8 cellular contexts compared by ENCODE assay signal in genomic region chr16:12089492-12090161, GRCh38.
DNase-seq lines count a peak whose midpoint lies in the region; ATAC-seq, FAIRE-seq and TF ChIP-seq lines count a peak whose summit lies in the region.

No MANE protein-coding gene starts in this region.

- DNase-seq in WTC11 (ENCODE audit: low spot score), result peak; percentile 53
- peak; percentile 73 for DNase-seq in endothelial cell of umbilical vein (ENCODE audit: low read depth, low spot score)
- no peak for DNase-seq in LoVo (ENCODE audit: low spot score)
- DNase-seq in NCI-H69 (lab: John Stamatoyannopoulos, UW), result no peak

- no TSS peak for BruUV-seq in endothelial cell of umbilical vein (replicated peaks; lab: Mats Ljungman, UMichigan)

- H3K4me1 Mint-ChIP-seq in WTC11, result peaks cover 53% of the 10 kb centered on the region

- H3K79me2 ChIP-seq in DOHH2 (ENCODE audit: control insufficient read depth, low read length), result no peaks in the 10 kb centered on the region
- no peaks in the 10 kb centered on the region for H3K79me2 ChIP-seq in endothelial cell of umbilical vein (ENCODE audit: control insufficient read depth, insufficient read depth, low read length)

- H3K36me3 Mint-ChIP-seq in WTC11, result no peaks in the 10 kb centered on the region

- peak overlapping the region; percentile 66 for H3K4me3 ChIP-seq in DOHH2 (ENCODE audit: low read length)
- H3K4me3 ChIP-seq in endothelial cell of umbilical vein (replicated peaks in 1 of 3; ENCODE audit: insufficient read depth in 1 of 3, low read depth in 1 of 3, low read length in 3 of 3), result peak overlapping the region in 2 of 3 experiments; percentile 14 to 28
- peak overlapping the region; percentile 22 for H3K4me3 ChIP-seq in mesodermal cell (ENCODE audit: extremely low read depth, insufficient read depth, low read length, poor library complexity, severe bottlenecking)
- no peak overlapping the region for H3K4me3 ChIP-seq in urinary bladder (ENCODE audit: low read depth, low read length)

- H2AFZ ChIP-seq in endothelial cell of umbilical vein (ENCODE audit: low read depth, low read length), result peak overlapping the region; percentile 56

- peaks cover 4% of the 10 kb centered on the region for H3F3A ChIP-seq in DOHH2 (ENCODE audit: control insufficient read depth, insufficient read depth)

- H3K27me3 Mint-ChIP-seq in WTC11 (ENCODE audit: low read depth), result peaks cover 43% of the 10 kb centered on the region

- no peaks in the 10 kb centered on the region for H3K9me3 Mint-ChIP-seq in WTC11

- CTCF ChIA-PET in WTC11 (lab: Charles Lee) (interaction anchor here (0.8 to 1.5 kb wide), 4 partner anchors 22 to 182 kb away, joined by 3 to 7 read pairs (median 4); no protein-coding TSS in a partner anchor), endothelial cell of umbilical vein (lab: Charles Lee) (interaction anchor here (1.0 to 1.8 kb wide), 4 partner anchors 9 to 141 kb away, joined by 3 to 8 read pairs (median 4); no protein-coding TSS in a partner anchor)

- no peaks in the 10 kb centered on the region for H3K9me2 ChIP-seq in DOHH2 (replicated peaks; ENCODE audit: control insufficient read depth, low read length)

- peak overlapping the region; percentile 90 for H3K4me2 ChIP-seq in DOHH2 (ENCODE audit: low read length)
- H3K4me2 ChIP-seq in endothelial cell of umbilical vein (ENCODE audit: insufficient read depth, low read length), result peak overlapping the region; percentile 19

- H3K4me3 Mint-ChIP-seq in WTC11, result peak overlapping the region; percentile 56

- WGBS in mesodermal cell (ENCODE audit: insufficient coverage in 2 of 2), 2 experiments, result 9 to 12% methylated on average over 14 of the region's 24 CpGs
- 28% methylated on average over 24 of the region's 24 CpGs for WGBS in urinary bladder

- H3K36me3 ChIP-seq in DOHH2 (ENCODE audit: control insufficient read depth, low read length) (no peaks in the 10 kb centered on the region), endothelial cell of umbilical vein (ENCODE audit: control insufficient read depth in 2 of 2, extremely low read depth in 1 of 2, insufficient read depth in 2 of 2, low read length in 2 of 2) (no peaks in the 10 kb centered on the region), mesodermal cell (ENCODE audit: control insufficient read depth, insufficient read depth, low read length) (no peaks in the 10 kb centered on the region), urinary bladder (ENCODE audit: insufficient read depth) (no peaks in the 10 kb centered on the region)

- H3K27ac ChIP-seq in DOHH2 (ENCODE audit: low read depth, low read length) (peak overlapping the region; percentile 33), endothelial cell of umbilical vein (ENCODE audit: insufficient read depth, low read depth, low read length) (peak overlapping the region; percentile 31), mesodermal cell (ENCODE audit: low read depth, low read length, severe bottlenecking) (peak overlapping the region; percentile 66), urinary bladder (ENCODE audit: low read depth) (peak overlapping the region; percentile 30)

- intact Hi-C loops in endothelial cell of umbilical vein (cut with micrococcal nuclease), result loop anchor here (10.0 kb wide), 2 partner anchors 555 to 1785 kb away; no protein-coding TSS in a partner anchor

- FAIRE-seq in endothelial cell of umbilical vein (lab: Jason Lieb, UNC), result peak; percentile 96

- no peaks in the 10 kb centered on the region for H4K20me1 ChIP-seq in DOHH2 (ENCODE audit: control insufficient read depth, insufficient read depth, low read depth, low read length)
- no peaks in the 10 kb centered on the region for H4K20me1 ChIP-seq in endothelial cell of umbilical vein (replicated peaks; ENCODE audit: control insufficient read depth, extremely low read depth, insufficient read depth, low read length)

- TF ChIP-seq CTCF in DOHH2 (IDR thresholded peaks at IDR 0.05; ENCODE audit: low read depth, low read length, poor library complexity, severe bottlenecking) (no peak), WTC11 (IDR thresholded peaks at IDR 0.05) (no peak), endothelial cell of umbilical vein (IDR thresholded peaks at IDR 0.05; ENCODE audit: extremely low read depth in 1 of 2, insufficient read depth in 1 of 2, low read depth in 1 of 2, low read length in 2 of 2) (no peak)

- peaks cover 30% of the 10 kb centered on the region for H3K4me1 ChIP-seq in DOHH2 (ENCODE audit: control insufficient read depth, low read length)
- peaks cover 20% of the 10 kb centered on the region for H3K4me1 ChIP-seq in endothelial cell of umbilical vein (ENCODE audit: control insufficient read depth, extremely low read depth, insufficient read depth, low read length)
- peaks cover 24% of the 10 kb centered on the region for H3K4me1 ChIP-seq in mesodermal cell (ENCODE audit: control insufficient read depth, insufficient read depth, low read length, poor library complexity, severe bottlenecking)
- H3K4me1 ChIP-seq in urinary bladder (ENCODE audit: insufficient read depth), result no peaks in the 10 kb centered on the region

- dilution Hi-C loops in endothelial cell of umbilical vein (cut with MboI; ENCODE audit: extremely low pct_ligation_motif_present, low sequenced_read_pairs), result no loop called here

- no peak overlapping the region for H3K27ac Mint-ChIP-seq in WTC11

- no peaks in the 10 kb centered on the region for H3K27me3 ChIP-seq in DOHH2 (ENCODE audit: control insufficient read depth, low read length)
- H3K27me3 ChIP-seq in endothelial cell of umbilical vein (ENCODE audit: control insufficient read depth in 2 of 2, insufficient read depth in 2 of 2, low read length in 2 of 2), result no peaks in the 10 kb centered on the region

- ATAC-seq in HG02852 (IDR thresholded peaks at IDR 0.05; ENCODE audit: unreplicated experiment) (peak; percentile 83), WTC11 (peak; percentile 63)

- H3K9me3 ChIP-seq in DOHH2 (ENCODE audit: control insufficient read depth, insufficient read depth, low read length) (no peaks in the 10 kb centered on the region), endothelial cell of umbilical vein (replicated peaks; ENCODE audit: control insufficient read depth, insufficient read depth, low read length) (no peaks in the 10 kb centered on the region), mesodermal cell (ENCODE audit: control insufficient read depth, low read length) (no peaks in the 10 kb centered on the region)

- no peaks in the 10 kb centered on the region for H3K9me1 ChIP-seq in endothelial cell of umbilical vein (replicated peaks; ENCODE audit: control insufficient read depth, extremely low read depth, insufficient read depth, low read length)

- TF ChIP-seq POLR2A in endothelial cell of umbilical vein (IDR thresholded peaks at IDR 0.05; ENCODE audit: low read depth, low read length), result peak; percentile 32

- H3K9ac ChIP-seq in endothelial cell of umbilical vein (replicated peaks; ENCODE audit: extremely low read depth, insufficient read depth, low read length), result peak overlapping the region; percentile 1

- POLR2A ChIA-PET in WTC11 (lab: Charles Lee) (no interaction called here), endothelial cell of umbilical vein (lab: Charles Lee) (no interaction called here)

TF ChIP-seq in WTC11, 78 proteins besides CTCF, POLR2A, EP300 and RAD21:
- no peak for TF ChIP-seq ATF2 (CRISPR knock-in tag; IDR thresholded peaks at IDR 0.05; ENCODE audit: borderline replicate concordance, low read depth)
- TF ChIP-seq FOXK1 (CRISPR knock-in tag; IDR thresholded peaks at IDR 0.05), result 0 out of 2 replicates have a peak, but pooled peaks have one; percentile 34

TF ChIP-seq in endothelial cell of umbilical vein, 7 proteins besides CTCF, POLR2A, EP300 and RAD21:
- no peak for TF ChIP-seq MAX (IDR thresholded peaks at IDR 0.05; ENCODE audit: insufficient read depth, insufficient read length)
- TF ChIP-seq FOS (IDR thresholded peaks at IDR 0.05; ENCODE audit: borderline replicate concordance, insufficient read depth, low read length), result no peak
- TF ChIP-seq GATA2 (IDR thresholded peaks at IDR 0.05; ENCODE audit: insufficient read depth, insufficient read length, low read depth, low read length), result peak; percentile 31

Comparison
In these comparisons a context has a peak if more than half of its experiments do, and no peak if none do; other contexts are left out.
1. DNase-seq: peak in WTC11 (single experiment) and endothelial cell of umbilical vein (single experiment); none in LoVo (single experiment) and NCI-H69 (single experiment).
2. Peak in every context shown above with its lines, with median percentiles within 50 percentile points of each other: H3K27ac ChIP-seq.